Comparison of ENCODE assay signal across 9 cellular contexts in the genomic region with DNA sequence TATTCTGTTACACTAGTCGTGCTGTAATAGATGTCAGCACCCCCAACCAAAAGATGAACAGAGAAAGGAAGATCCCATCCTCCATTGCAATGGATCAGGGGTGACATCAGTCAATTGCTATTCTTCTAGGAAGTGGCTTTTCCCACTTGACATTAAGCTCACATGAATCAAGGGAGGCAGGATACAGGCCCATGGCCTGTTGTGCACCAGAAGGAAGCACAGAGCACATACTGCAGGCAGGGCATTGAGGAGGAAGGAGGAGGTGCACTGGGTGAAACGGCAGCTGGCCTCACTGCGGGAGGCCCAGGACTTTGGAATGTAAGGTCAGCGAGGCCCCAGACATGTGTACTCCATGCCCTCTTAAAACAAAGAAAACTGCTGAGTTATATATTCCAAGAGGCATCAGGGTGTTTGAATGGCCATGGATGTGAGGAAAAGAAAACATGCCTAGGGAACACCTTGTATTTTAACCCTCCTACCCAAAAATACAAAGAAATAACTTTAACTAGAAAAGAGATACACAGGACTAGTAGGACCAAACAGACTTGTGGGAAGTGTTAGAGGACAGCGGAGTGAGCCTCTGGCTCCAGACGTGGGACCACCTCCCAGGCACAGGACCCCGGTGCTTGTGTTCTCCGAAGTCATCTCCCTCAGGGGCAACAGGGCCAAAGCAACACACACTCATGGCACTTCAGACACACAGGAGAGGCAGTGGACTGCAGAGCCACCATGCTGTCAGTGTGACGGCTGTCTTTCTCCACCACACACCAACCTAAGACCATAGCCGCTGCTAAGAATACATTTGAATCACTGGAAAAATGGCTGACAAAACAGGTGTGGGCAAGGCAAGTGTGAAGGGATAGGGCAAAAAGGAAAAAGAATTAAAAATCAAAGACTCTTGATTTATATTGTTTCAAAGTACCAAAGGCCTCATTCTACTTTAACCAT.
DNase-seq lines count a peak whose midpoint lies in the region; ATAC-seq, FAIRE-seq and TF ChIP-seq lines count a peak whose summit lies in the region.
"Had no signal": no experiment of that assay in that cellular context is flagged by ENCODE, and none has a peak within 500 bp of the region (broad histone marks: within the 10 kb centered on the region; RNA-seq: fewer than 3 reads in every experiment).

No MANE protein-coding gene starts in this region.

- TF ChIP-seq CTCF in HEK293 (tag by site-specific recombination; IDR thresholded peaks at IDR 0.05), result no peak

- no peak overlapping the region for H3K27ac ChIP-seq in HEK293 (ENCODE audit: extremely low read depth, low read depth, low read length)

- H3K9me3 ChIP-seq in HEK293 (ENCODE audit: control insufficient read depth, insufficient read depth, low read depth, low read length), result no peaks in the 10 kb centered on the region

- POLR2A ChIA-PET in HEK293 (lab: Yijun Ruan, JAX), result interaction anchor here (0.7 to 1.1 kb wide), 2 partner anchors 27 to 268 kb away, joined by 3 read pairs; no protein-coding TSS in a partner anchor

- no peak for ATAC-seq in HG03159 (IDR thresholded peaks at IDR 0.05; ENCODE audit: unreplicated experiment)
- no peak for ATAC-seq in GM19452 (IDR thresholded peaks at IDR 0.05; ENCODE audit: unreplicated experiment)
- ATAC-seq in HG03139 (IDR thresholded peaks at IDR 0.05; ENCODE audit: unreplicated experiment), result no peak
- ATAC-seq in GM19328 (IDR thresholded peaks at IDR 0.05; ENCODE audit: unreplicated experiment), result no peak
- ATAC-seq: activated CD8-positive, alpha-beta memory T cell treated with anti-CD3 and anti-CD28 coated beads, Interleukin-2, amount 10 ng/mL, durations not matched to agents 7 days and 5 days had no signal

- CTCF ChIA-PET in HEK293 (lab: Yijun Ruan, JAX), result interaction anchor here (1.0 to 1.5 kb wide), 4 partner anchors 10 to 603 kb away, joined by 3 to 10 read pairs (median 6); no protein-coding TSS in a partner anchor

- peak; percentile 88 for DNase-seq in RCC 7860 (ENCODE audit: low spot score)
- peak; percentile 23 for DNase-seq in foreskin melanocyte
- peak; percentile 42 for DNase-seq in skeletal muscle cell (ENCODE audit: low read depth)
- DNase-seq: activated CD8-positive, alpha-beta memory T cell treated with anti-CD3 and anti-CD28 coated beads, Interleukin-2, amount 10 ng/mL, durations not matched to agents 7 days and 5 days had no signal

- no peak overlapping the region for H3K4me3 ChIP-seq in HEK293 (ENCODE audit: low read depth, low read length)
- no peak overlapping the region for H3K4me3 ChIP-seq in skeletal muscle cell (ENCODE audit: low read depth, low read length)

- no peaks in the 10 kb centered on the region for H3K36me3 ChIP-seq in HEK293 (ENCODE audit: control insufficient read depth in 2 of 2, insufficient read depth in 1 of 2, low read length in 2 of 2)

- FAIRE-seq in RCC 7860 (lab: Jason Lieb, UNC), result peak; percentile 48

- H3K4me1 ChIP-seq in HEK293 (ENCODE audit: control insufficient read depth, insufficient read depth, low read length), result no peaks in the 10 kb centered on the region

TF ChIP-seq in HEK293, 187 proteins besides CTCF, POLR2A, EP300 and RAD21:
- no peak for TF ChIP-seq ZNF658 (tag by site-specific recombination; IDR thresholded peaks at IDR 0.05)
- TF ChIP-seq ZNF645 (tag by site-specific recombination; IDR thresholded peaks at IDR 0.05), result no peak
- no peak for TF ChIP-seq ZBTB21 (tag by site-specific recombination; IDR thresholded peaks at IDR 0.05)
- peak; percentile 72 for TF ChIP-seq ZNF341 (tag by site-specific recombination; IDR thresholded peaks at IDR 0.05; ENCODE audit: low read depth)
- TF ChIP-seq KLF16 (tag by site-specific recombination; IDR thresholded peaks at IDR 0.05), result no peak
- no peak for TF ChIP-seq ZNF549 (tag by site-specific recombination; IDR thresholded peaks at IDR 0.05)
- TF ChIP-seq ZBTB20 (tag by site-specific recombination; IDR thresholded peaks at IDR 0.05), result no peak
- TF ChIP-seq ZNF747 (tag by site-specific recombination; IDR thresholded peaks at IDR 0.05), result no peak
- peak; percentile 68 for TF ChIP-seq TRIM28 (IDR thresholded peaks at IDR 0.05; ENCODE audit: borderline replicate concordance, low read length)
- no peak for TF ChIP-seq ZNF585B (tag by site-specific recombination; IDR thresholded peaks at IDR 0.05)
- peak; percentile 52; the same call in 1 of the 2 replicates for TF ChIP-seq PRDM10 (tag by site-specific recombination; IDR thresholded peaks at IDR 0.05)
- TF ChIP-seq ZNF394 (tag by site-specific recombination; IDR thresholded peaks at IDR 0.05; ENCODE audit: borderline replicate concordance), result no peak
- TF ChIP-seq ZNF302 (tag by site-specific recombination; IDR thresholded peaks at IDR 0.05; ENCODE audit: low read depth), result no peak
- TF ChIP-seq ZNF785 (tag by site-specific recombination; IDR thresholded peaks at IDR 0.05), result no peak
- no peak for TF ChIP-seq ZNF404 (tag by site-specific recombination; IDR thresholded peaks at IDR 0.05)
- no peak for TF ChIP-seq ZBTB49 (tag by site-specific recombination; IDR thresholded peaks at IDR 0.05; ENCODE audit: low read depth)

Comparison
In these comparisons a context has a peak if more than half of its experiments do, and no peak if none do; other contexts are left out.
1. DNase-seq: peak in every context shown above with its lines; median percentile 88 in RCC 7860; 42 in skeletal muscle cell; 23 in foreskin melanocyte.